Comparison of ENCODE assay signal across 8 cellular contexts in genomic region chr17:17439971-17440843, GRCh38. TPM values are rescaled to one million over a fixed set of nuclear protein-coding genes. Genes with fewer than 3 reads are reported as not detected.
DNase-seq lines count a peak whose midpoint lies in the region; ATAC-seq, FAIRE-seq and TF ChIP-seq lines count a peak whose summit lies in the region.

No MANE protein-coding gene starts in this region.

- no peak overlapping the region for H3K4me3 Mint-ChIP-seq in activated T-cell treated with anti-CD3 and anti-CD28 coated beads, Interleukin-2, amount 50 U/mL, for 72 hours

- intact Hi-C loops in posterior vena cava (cut with DNase I) = no loop called here

- FAIRE-seq in RCC 7860 (lab: Jason Lieb, UNC) = no peak

- peak; percentile 44; the same call in 1 of the 2 replicates for TF ChIP-seq CTCF in LNCAP (IDR thresholded peaks at IDR 0.05)

- H3K27me3 Mint-ChIP-seq in activated T-cell treated with anti-CD3 and anti-CD28 coated beads, Interleukin-2, amount 50 U/mL, for 72 hours (ENCODE audit: low read depth) = no peaks in the 10 kb centered on the region

- peak; percentile 60 to 71 for ATAC-seq in activated T-cell treated with anti-CD3 and anti-CD28 coated beads, Interleukin-2, amount 50 U/mL, for 72 hours (replicated peaks in 1 of 2)
- no peak for ATAC-seq in HG03280 (IDR thresholded peaks at IDR 0.05; ENCODE audit: unreplicated experiment)

- DNase-seq in D341Med (ENCODE audit: low spot score) (peak; percentile 57), RCC 7860 (ENCODE audit: low spot score) (peak; percentile 4), foreskin melanocyte (peak; percentile 60), posterior vena cava (ENCODE audit: low spot score) (peak; percentile 85), mesenteric fat pad (ENCODE audit: low spot score) (no peak)
- DNase-seq in activated T-cell treated with anti-CD3 and anti-CD28 coated beads, Interleukin-2, amount 50 U/mL, for 72 hours = peak; percentile 72 to 81

- no peaks in the 10 kb centered on the region for H3K4me1 Mint-ChIP-seq in activated T-cell treated with anti-CD3 and anti-CD28 coated beads, Interleukin-2, amount 50 U/mL, for 72 hours (ENCODE audit: low read depth)

- H3K9me3 Mint-ChIP-seq in activated T-cell treated with anti-CD3 and anti-CD28 coated beads, Interleukin-2, amount 50 U/mL, for 72 hours = no peaks in the 10 kb centered on the region

- no peak overlapping the region for H3K27ac Mint-ChIP-seq in activated T-cell treated with anti-CD3 and anti-CD28 coated beads, Interleukin-2, amount 50 U/mL, for 72 hours

- H3K36me3 Mint-ChIP-seq in activated T-cell treated with anti-CD3 and anti-CD28 coated beads, Interleukin-2, amount 50 U/mL, for 72 hours (ENCODE audit: insufficient read depth in 2 of 2) = no peaks in the 10 kb centered on the region

RNA-seq across cellular contexts. Expression of gene MED9, which starts 36.6 kb away (rescaled TPM):
- 10 to 100 TPM; 15.0 to 15.5 TPM for total RNA-seq in activated T-cell treated with anti-CD3 and anti-CD28 coated beads, Interleukin-2, amount 50 U/mL, for 72 hours
- total RNA-seq in posterior vena cava = 1 to 10 TPM; 7.0 to 8.8 TPM
- 11.4 TPM for total RNA-seq in mesenteric fat pad

RNA-seq across cellular contexts. Expression of gene RASD1, which starts 56.0 kb away (rescaled TPM):
- total RNA-seq in activated T-cell treated with anti-CD3 and anti-CD28 coated beads, Interleukin-2, amount 50 U/mL, for 72 hours = 1 to 10 TPM; 1.6 to 3.0 TPM
- 10 to 100 TPM in 1 of 2 donors, 1 to 10 TPM in 1; 7.4 to 40.3 TPM for total RNA-seq in posterior vena cava
- 254 TPM for total RNA-seq in mesenteric fat pad
